Comparison of ENCODE assay signal across 21 cellular contexts in genomic region chr20:34181484-34181883, GRCh38. TPM values are rescaled to one million over a fixed set of nuclear protein-coding genes. Genes with fewer than 3 reads are reported as not detected.
DNase-seq lines count a peak whose midpoint lies in the region; ATAC-seq and TF ChIP-seq lines count a peak whose summit lies in the region.
"Had no signal": no experiment of that assay in that cellular context is flagged by ENCODE, and none has a peak within 500 bp of the region (broad histone marks: within the 10 kb centered on the region; RNA-seq: fewer than 3 reads in every experiment).

No MANE protein-coding gene starts in this region.

- H3K9me2 ChIP-seq in GM23338 (ENCODE audit: insufficient read depth) (no peaks in the 10 kb centered on the region), Karpas-422 (replicated peaks; ENCODE audit: insufficient read depth, low read length) (no peaks in the 10 kb centered on the region)

- H2AFZ ChIP-seq in GM23338, result no peak overlapping the region
- H2AFZ ChIP-seq in Karpas-422 (ENCODE audit: low read length), result no peak overlapping the region

- H3K4me3 Mint-ChIP-seq in GM23338 (no peak overlapping the region), T-helper 17 cell (peak overlapping the region; percentile 68), endodermal cell (no peak overlapping the region)
- H3K4me3 Mint-ChIP-seq: CD4-positive, alpha-beta memory T cell had no signal

- no peak overlapping the region for H3K9ac ChIP-seq in Karpas-422 (ENCODE audit: low read length)
- H3K9ac ChIP-seq in endodermal cell (ENCODE audit: extremely low read depth, low read length, poor library complexity, severe bottlenecking), result no peak overlapping the region

- H3K27ac Mint-ChIP-seq in GM23338 (peak overlapping the region; percentile 64), T-helper 17 cell (no peak overlapping the region), endodermal cell (peak overlapping the region; percentile 80)
- H3K27ac Mint-ChIP-seq: CD4-positive, alpha-beta memory T cell had no signal

- peak; percentile 43; the same call in 2 of the 3 replicates for ATAC-seq in GM23338
- no peak for ATAC-seq in T-helper 17 cell
- ATAC-seq: GM12878, HCT116 had no signal

- TF ChIP-seq CTCF in GM23338 (conservative IDR thresholded peaks at IDR 0.05; ENCODE audit: low read depth in 2 of 2) (0 out of 4 replicates have a peak, but pooled peaks of 1 of the 2 experiments have one; percentile 14), endodermal cell (conservative IDR thresholded peaks at IDR 0.05) (peak; percentile 40), GM20000 (IDR thresholded peaks at IDR 0.05; ENCODE audit: extremely low read depth, missing control alignments) (no peak)

- no peaks in the 10 kb centered on the region for H3F3A ChIP-seq in GM23338 (replicated peaks; ENCODE audit: low read depth)

- H3K4me3 ChIP-seq in GM23338, result no peak overlapping the region
- H3K4me3 ChIP-seq in Karpas-422 (ENCODE audit: low read length), result no peak overlapping the region
- H3K4me3 ChIP-seq in endodermal cell (ENCODE audit: low read length), result no peak overlapping the region
- H3K4me3 ChIP-seq in H7 (ENCODE audit: insufficient read depth, low read depth, low read length), result no peak overlapping the region
- H3K4me3 ChIP-seq: GM12878 had no signal

- no peaks in the 10 kb centered on the region for H3K79me2 ChIP-seq in GM23338 (replicated peaks; ENCODE audit: insufficient read depth)
- H3K79me2 ChIP-seq in Karpas-422 (ENCODE audit: low read length), result no peaks in the 10 kb centered on the region

- H3K36me3 ChIP-seq in GM23338 (ENCODE audit: insufficient read depth) (no peaks in the 10 kb centered on the region), Karpas-422 (ENCODE audit: insufficient read depth, low read length) (no peaks in the 10 kb centered on the region), endodermal cell (ENCODE audit: control insufficient read depth, insufficient read depth, low read length) (no peaks in the 10 kb centered on the region), H7 (replicated peaks; ENCODE audit: control insufficient read depth, insufficient read depth, low read length) (no peaks in the 10 kb centered on the region)

- no peak overlapping the region for H3K27ac ChIP-seq in GM23338 (ENCODE audit: low read depth)
- H3K27ac ChIP-seq in Karpas-422 (ENCODE audit: low read length), result no peak overlapping the region
- H3K27ac ChIP-seq in endodermal cell (ENCODE audit: low read depth, low read length), result no peak overlapping the region

- no peaks in the 10 kb centered on the region for H3K27me3 ChIP-seq in GM23338 (ENCODE audit: insufficient read depth)
- no peaks in the 10 kb centered on the region for H3K27me3 ChIP-seq in Karpas-422 (ENCODE audit: low read length)
- no peaks in the 10 kb centered on the region for H3K27me3 ChIP-seq in endodermal cell (ENCODE audit: control insufficient read depth, insufficient read depth, low read length, poor library complexity, severe bottlenecking)
- no peaks in the 10 kb centered on the region for H3K27me3 ChIP-seq in H7 (ENCODE audit: control insufficient read depth, insufficient read depth, low read length)

- no peaks in the 10 kb centered on the region for H3K9me3 ChIP-seq in Karpas-422 (ENCODE audit: low read length)
- H3K9me3 ChIP-seq in T-helper 17 cell (ENCODE audit: control insufficient read depth, low read length, poor library complexity, severe bottlenecking), result no peaks in the 10 kb centered on the region
- no peaks in the 10 kb centered on the region for H3K9me3 ChIP-seq in endodermal cell (ENCODE audit: control insufficient read depth, low read length)
- H3K9me3 ChIP-seq: Caco-2 had no signal

- 85 to 87% methylated on average over 2 of the region's 2 CpGs for WGBS in endodermal cell (ENCODE audit: insufficient coverage in 1 of 2, insufficient read length in 1 of 2), 2 experiments

- H3K9me3 Mint-ChIP-seq in GM23338 (no peaks in the 10 kb centered on the region), endodermal cell (no peaks in the 10 kb centered on the region)
- H3K9me3 Mint-ChIP-seq: CD4-positive, alpha-beta memory T cell had no signal

- H3K4me1 Mint-ChIP-seq in GM23338, result peaks cover 16% of the 10 kb centered on the region
- peaks cover 2% of the 10 kb centered on the region for H3K4me1 Mint-ChIP-seq in T-helper 17 cell
- peaks cover 31% of the 10 kb centered on the region for H3K4me1 Mint-ChIP-seq in endodermal cell

- H3K27me3 Mint-ChIP-seq in GM23338 (ENCODE audit: insufficient read depth, low read depth, poor library complexity) (peaks cover 2% of the 10 kb centered on the region), T-helper 17 cell (peaks cover 39% of the 10 kb centered on the region), endodermal cell (ENCODE audit: insufficient read depth) (no peaks in the 10 kb centered on the region)

- H4K20me1 ChIP-seq in GM23338 (replicated peaks; ENCODE audit: insufficient read depth), result no peaks in the 10 kb centered on the region
- no peaks in the 10 kb centered on the region for H4K20me1 ChIP-seq in Karpas-422 (ENCODE audit: insufficient read depth, low read depth, low read length)

- H3K4me2 ChIP-seq in GM23338 (no peak overlapping the region), Karpas-422 (ENCODE audit: low read depth, low read length, poor library complexity, severe bottlenecking) (peak overlapping the region; percentile 10)

- no peaks in the 10 kb centered on the region for H3K36me3 Mint-ChIP-seq in GM23338 (ENCODE audit: low read depth)
- no peaks in the 10 kb centered on the region for H3K36me3 Mint-ChIP-seq in T-helper 17 cell (ENCODE audit: low read depth)
- H3K36me3 Mint-ChIP-seq in endodermal cell (ENCODE audit: low read depth), result no peaks in the 10 kb centered on the region
- H3K36me3 Mint-ChIP-seq: CD4-positive, alpha-beta memory T cell had no signal

- H3K4me1 ChIP-seq in GM23338 (ENCODE audit: insufficient read depth) (peaks cover 12% of the 10 kb centered on the region), Karpas-422 (ENCODE audit: low read length) (peaks cover 6% of the 10 kb centered on the region; the same call in 1 of the 2 replicates), endodermal cell (ENCODE audit: control insufficient read depth, insufficient read depth, low read length) (peaks cover 8% of the 10 kb centered on the region)

- DNase-seq in GM23338 (ENCODE audit: low spot score) (no peak), Karpas-422 (no peak), T-helper 17 cell (no peak), endodermal cell (no peak), H7 (no peak), GM20000 (ENCODE audit: low spot score) (no peak), NCI-H2171 treated with DMSO at 0.1 percent for 48 hours (lab: John Stamatoyannopoulos, UW) (no peak), COLO668 (lab: John Stamatoyannopoulos, UW; ENCODE audit: unreplicated experiment) (no peak)
- DNase-seq: C1 segment of cervical spinal cord; Caco-2; CD4-positive, alpha-beta memory T cell; DMS 273 treated with DMSO at 0.1 percent for 48 hours; DMS79; EL; GDM1; GOT3 had no signal

TF ChIP-seq in GM23338, 12 proteins besides CTCF, POLR2A, EP300 and RAD21 (continues in another document):
- TF ChIP-seq NANOG (IDR thresholded peaks at IDR 0.05; ENCODE audit: borderline replicate concordance), result no peak

RNA-seq across cellular contexts. Expression of gene ASIP, which starts 59.7 kb away (rescaled TPM):
- not detected in 2 replicates for total RNA-seq in GM23338 (2014; rRNA removed; shearing (Covaris generic))
- polyA plus RNA-seq in GM23338 (2016; fragmentation: Nextera tagmentation; extraction: Ambion mirVana), result not detected in 2 replicates
- not detected in 2 replicates for total RNA-seq in Karpas-422 (2014; rRNA removed; shearing (Covaris generic); ENCODE audit: low replicate concordance)
- not detected for total RNA-seq in T-helper 17 cell
- total RNA-seq in endodermal cell, result not detected
- polyA plus RNA-seq in endodermal cell (2013, experiment 1 of 2), result not detected
- polyA plus RNA-seq in endodermal cell (2013, experiment 2 of 2), result not detected
- not detected in 2 replicates for total RNA-seq in H7 (2014; rRNA removed; shearing (Covaris generic))
- total RNA-seq: A172; A673; Caco-2; CD4-positive, alpha-beta memory T cell; GM12878 had no signal
- polyA plus RNA-seq: BJ; CD4-positive, alpha-beta memory T cell had no signal
